In genomic region chr19:31344403-31344802, GRCh38 we compare ENCODE assay signal across 1 cellular context.
TF ChIP-seq lines count a peak whose summit lies in the region.

No MANE protein-coding gene starts in this region.

TF ChIP-seq in HEK293, 187 proteins besides CTCF, POLR2A, EP300 and RAD21 (continued from another document):
- peak; percentile 38; the same call in 1 of the 2 replicates for TF ChIP-seq ZBTB17 (tag by site-specific recombination; IDR thresholded peaks at IDR 0.05)
- TF ChIP-seq ZBTB20 (tag by site-specific recombination; IDR thresholded peaks at IDR 0.05), result peak; percentile 42; the same call in 1 of the 2 replicates
- peak; percentile 46; the same call in 1 of the 2 replicates for TF ChIP-seq IKZF3 (tag by site-specific recombination; IDR thresholded peaks at IDR 0.05)
- peak; percentile 39; the same call in 1 of the 2 replicates for TF ChIP-seq ZBTB8A (tag by site-specific recombination; IDR thresholded peaks at IDR 0.05)
- no peak for TF ChIP-seq ZNF629 (tag by site-specific recombination; IDR thresholded peaks at IDR 0.05)
- TF ChIP-seq RBAK (tag by site-specific recombination; IDR thresholded peaks at IDR 0.05), result no peak
- 0 out of 2 replicates have a peak, but pooled peaks have one; percentile 8 for TF ChIP-seq ZNF366 (tag by site-specific recombination; conservative IDR thresholded peaks at IDR 0.05)
- TF ChIP-seq PRDM1 (tag by site-specific recombination; IDR thresholded peaks at IDR 0.05), result 0 out of 2 replicates have a peak, but pooled peaks have one; percentile 6
